In genomic region chr11:45253640-45254039, GRCh38 we compare ENCODE assay signal across 18 cellular contexts. TPM values are rescaled to one million over a fixed set of nuclear protein-coding genes. Genes with fewer than 3 reads are reported as not detected.
DNase-seq lines count a peak whose midpoint lies in the region; ATAC-seq and TF ChIP-seq lines count a peak whose summit lies in the region.
"Had no signal": no experiment of that assay in that cellular context is flagged by ENCODE, and none has a peak within 500 bp of the region (broad histone marks: within the 10 kb centered on the region; RNA-seq: fewer than 3 reads in every experiment).

No MANE protein-coding gene starts in this region.

- H3K9ac ChIP-seq in endodermal cell (ENCODE audit: extremely low read depth, low read length, poor library complexity, severe bottlenecking): no peak overlapping the region

- H3K4me1 Mint-ChIP-seq in WTC11 (0 out of 2 replicates have a peak, but pooled peaks cover 3% of the 10 kb centered on the region), endodermal cell (no peaks in the 10 kb centered on the region)
- H3K4me1 Mint-ChIP-seq in naive thymus-derived CD4-positive, alpha-beta T cell: no peaks in the 10 kb centered on the region

- TF ChIP-seq RAD21 in Ishikawa (IDR thresholded peaks at IDR 0.05; ENCODE audit: low read depth): no peak

- no peak for TF ChIP-seq EP300 in Ishikawa (IDR thresholded peaks at IDR 0.05; ENCODE audit: borderline replicate concordance)

- no peaks in the 10 kb centered on the region for H3K4me1 ChIP-seq in endodermal cell (ENCODE audit: control insufficient read depth, insufficient read depth, low read length)
- no peaks in the 10 kb centered on the region for H3K4me1 ChIP-seq in naive thymus-derived CD4-positive, alpha-beta T cell (ENCODE audit: control insufficient read depth in 2 of 2, insufficient read depth in 2 of 2, low read length in 2 of 2)
- H3K4me1 ChIP-seq in right lobe of liver: no peaks in the 10 kb centered on the region

- POLR2A ChIA-PET in WTC11 (lab: Charles Lee): no interaction called here
- POLR2A ChIA-PET in naive thymus-derived CD4-positive, alpha-beta T cell (lab: Charles Lee): no interaction called here

- H3K36me3 Mint-ChIP-seq in WTC11: no peaks in the 10 kb centered on the region
- no peaks in the 10 kb centered on the region for H3K36me3 Mint-ChIP-seq in endodermal cell (ENCODE audit: low read depth)
- H3K36me3 Mint-ChIP-seq in naive thymus-derived CD4-positive, alpha-beta T cell: no peaks in the 10 kb centered on the region
- H3K36me3 Mint-ChIP-seq: CD4-positive, alpha-beta memory T cell had no signal

- H3K9me3 Mint-ChIP-seq in WTC11 (peaks cover 3% of the 10 kb centered on the region), endodermal cell (no peaks in the 10 kb centered on the region)
- peaks cover 0 to 2% (median 0%) of the 10 kb centered on the region in 11 donors for H3K9me3 Mint-ChIP-seq in naive thymus-derived CD4-positive, alpha-beta T cell
- H3K9me3 Mint-ChIP-seq: GM23338, H9 had no signal

- H3K27ac ChIP-seq in endodermal cell (ENCODE audit: low read depth, low read length) (no peak overlapping the region), right lobe of liver (no peak overlapping the region)
- H3K27ac ChIP-seq in naive thymus-derived CD4-positive, alpha-beta T cell (ENCODE audit: low read depth, low read length): no peak overlapping the region

- 93 to 97% methylated on average over 6 to 9 of the region's 9 CpGs for WGBS in endodermal cell (ENCODE audit: insufficient coverage in 1 of 2, insufficient read length in 1 of 2), 2 experiments
- 82% methylated on average over 8 of the region's 9 CpGs for WGBS in right lobe of liver (ENCODE audit: insufficient coverage, low coverage, low lambda C conversion rate, missing lambda C conversion rate)

- H3K27me3 ChIP-seq in endodermal cell (ENCODE audit: control insufficient read depth, insufficient read depth, low read length, poor library complexity, severe bottlenecking): no peaks in the 10 kb centered on the region
- H3K27me3 ChIP-seq in naive thymus-derived CD4-positive, alpha-beta T cell (ENCODE audit: control insufficient read depth in 2 of 2, insufficient read depth in 2 of 2, low read length in 2 of 2): no peaks in the 10 kb centered on the region
- no peaks in the 10 kb centered on the region for H3K27me3 ChIP-seq in right lobe of liver

- no peak for TF ChIP-seq CTCF in WTC11 (IDR thresholded peaks at IDR 0.05)
- no peak for TF ChIP-seq CTCF in endodermal cell (conservative IDR thresholded peaks at IDR 0.05)
- TF ChIP-seq CTCF in right lobe of liver (IDR thresholded peaks at IDR 0.05): no peak

- H3K4me3 Mint-ChIP-seq in WTC11: no peak overlapping the region
- no peak overlapping the region for H3K4me3 Mint-ChIP-seq in endodermal cell
- no peak overlapping the region for H3K4me3 Mint-ChIP-seq in naive thymus-derived CD4-positive, alpha-beta T cell
- H3K4me3 Mint-ChIP-seq: CD4-positive, alpha-beta memory T cell; GM23338; H9 had no signal

- intact Hi-C loops in naive thymus-derived CD4-positive, alpha-beta T cell (cut with micrococcal nuclease): loop anchor here in 1 of 2 donors (10.0 kb wide), 1 partner anchor 81 kb away; no protein-coding TSS in a partner anchor
- intact Hi-C loops in right lobe of liver (cut with DNase I): no loop called here

- H3K36me3 ChIP-seq in endodermal cell (ENCODE audit: control insufficient read depth, insufficient read depth, low read length): no peaks in the 10 kb centered on the region
- no peaks in the 10 kb centered on the region for H3K36me3 ChIP-seq in naive thymus-derived CD4-positive, alpha-beta T cell (ENCODE audit: control insufficient read depth in 2 of 3, insufficient read depth in 3 of 3, low read length in 3 of 3)
- H3K36me3 ChIP-seq in right lobe of liver: no peaks in the 10 kb centered on the region

- H3K27me3 Mint-ChIP-seq in WTC11 (ENCODE audit: low read depth) (no peaks in the 10 kb centered on the region; the same call in 1 of the 2 replicates), endodermal cell (ENCODE audit: insufficient read depth) (no peaks in the 10 kb centered on the region)
- H3K27me3 Mint-ChIP-seq in naive thymus-derived CD4-positive, alpha-beta T cell: peaks cover 6 to 25% (median 18%) of the 10 kb centered on the region in 5 donors

- CTCF ChIA-PET in WTC11 (lab: Charles Lee): interaction anchor here (1.2 to 2.5 kb wide), 6 partner anchors 11 to 143 kb away, joined by 3 to 58 read pairs (median 34); partner anchors contain the start of gene SYT13
- CTCF ChIA-PET in naive thymus-derived CD4-positive, alpha-beta T cell (lab: Charles Lee): no interaction called here

- no peaks in the 10 kb centered on the region for H3K9me3 ChIP-seq in endodermal cell (ENCODE audit: control insufficient read depth, low read length)
- H3K9me3 ChIP-seq in naive thymus-derived CD4-positive, alpha-beta T cell (ENCODE audit: control insufficient read depth in 2 of 3, low read length in 3 of 3): no peaks in the 10 kb centered on the region
- no peaks in the 10 kb centered on the region for H3K9me3 ChIP-seq in right lobe of liver

- DNase-seq in NCI-H524 (lab: John Stamatoyannopoulos, UW): peak; percentile 84 to 92
- DNase-seq in WTC11 (ENCODE audit: low spot score): no peak
- peak; percentile 33 for DNase-seq in endodermal cell
- no peak for DNase-seq in naive thymus-derived CD4-positive, alpha-beta T cell
- DNase-seq in OCI-M2 (lab: John Stamatoyannopoulos, UW; ENCODE audit: unreplicated experiment): no peak
- no peak for DNase-seq in right lobe of liver
- DNase-seq: C1 segment of cervical spinal cord, Calu3, COR-L47, DMS79, GDM1, H9 had no signal

- ATAC-seq in WTC11: no peak
- ATAC-seq in naive thymus-derived CD4-positive, alpha-beta T cell: no peak
- no peak for ATAC-seq in right lobe of liver
- ATAC-seq: GM12878, GM23338, HCT116 had no signal

- H3K4me3 ChIP-seq in endodermal cell (ENCODE audit: low read length): no peak overlapping the region
- H3K4me3 ChIP-seq in naive thymus-derived CD4-positive, alpha-beta T cell (ENCODE audit: low read length): no peak overlapping the region
- H3K4me3 ChIP-seq in right lobe of liver: no peak overlapping the region
- H3K4me3 ChIP-seq: GM12878, GM23338 had no signal

- no peak for TF ChIP-seq POLR2A in right lobe of liver (IDR thresholded peaks at IDR 0.05)

- H3K27ac Mint-ChIP-seq in WTC11: no peak overlapping the region
- no peak overlapping the region for H3K27ac Mint-ChIP-seq in endodermal cell
- no peak overlapping the region for H3K27ac Mint-ChIP-seq in naive thymus-derived CD4-positive, alpha-beta T cell
- H3K27ac Mint-ChIP-seq: CD4-positive, alpha-beta memory T cell; GM23338; H9 had no signal

TF ChIP-seq in Ishikawa, 13 proteins besides CTCF, POLR2A, EP300 and RAD21:
- TF ChIP-seq TCF12 (IDR thresholded peaks at IDR 0.05; ENCODE audit: low read depth) (no peak), FOXM1 (IDR thresholded peaks at IDR 0.05; ENCODE audit: borderline replicate concordance, low read depth) (no peak), USF1 (IDR thresholded peaks at IDR 0.05) (0 out of 2 replicates have a peak, but pooled peaks have one; percentile 22), CEBPB (IDR thresholded peaks at IDR 0.05) (no peak), MAX (IDR thresholded peaks at IDR 0.05) (no peak)

TF ChIP-seq in WTC11, 78 proteins besides CTCF, POLR2A, EP300 and RAD21:
- TF ChIP-seq USF2 (CRISPR knock-in tag; IDR thresholded peaks at IDR 0.05) (peak; percentile 66), ESRRA (CRISPR knock-in tag; IDR thresholded peaks at IDR 0.05; ENCODE audit: borderline replicate concordance) (no peak), JUN (CRISPR knock-in tag; IDR thresholded peaks at IDR 0.05) (no peak), ZMAT4 (CRISPR knock-in tag; IDR thresholded peaks at IDR 0.05) (no peak), NFYB (CRISPR knock-in tag; conservative IDR thresholded peaks at IDR 0.05; ENCODE audit: low read depth) (peak; percentile 31)

RNA-seq across cellular contexts. Expression of gene SYT13, which starts 32.5 kb away (rescaled TPM):
- total RNA-seq in WTC11 (2021): 10.8 to 15.1 TPM (median 12.0 TPM) in 3 replicates
- 1 to 10 TPM; 3.2 to 9.3 TPM for total RNA-seq in endodermal cell
- polyA plus RNA-seq in endodermal cell (2013, experiment 1 of 2): 4.2 TPM
- 3.4 TPM for polyA plus RNA-seq in endodermal cell (2013, experiment 2 of 2)
- total RNA-seq in naive thymus-derived CD4-positive, alpha-beta T cell: not detected
- polyA plus RNA-seq in naive thymus-derived CD4-positive, alpha-beta T cell: not detected
- under 1 TPM in 5 of 6 experiments, not detected in 1; 0.12 to 0.63 (median 0.44) TPM for total RNA-seq in right lobe of liver
- total RNA-seq: CD4-positive, alpha-beta memory T cell; GM12878 had no signal
- polyA plus RNA-seq: BJ; CD4-positive, alpha-beta memory T cell; GM12878 had no signal

Comparison
In these comparisons a context has a peak if more than half of its experiments do, and no peak if none do; other contexts are left out.
1. DNase-seq: peak in NCI-H524 (2 of 2) and endodermal cell (single experiment); none in WTC11 (single experiment), naive thymus-derived CD4-positive, alpha-beta T cell (0 of 9), OCI-M2 (single experiment) and right lobe of liver (0 of 3).